ENCODE assay signal across 6 cellular contexts in the genomic region with DNA sequence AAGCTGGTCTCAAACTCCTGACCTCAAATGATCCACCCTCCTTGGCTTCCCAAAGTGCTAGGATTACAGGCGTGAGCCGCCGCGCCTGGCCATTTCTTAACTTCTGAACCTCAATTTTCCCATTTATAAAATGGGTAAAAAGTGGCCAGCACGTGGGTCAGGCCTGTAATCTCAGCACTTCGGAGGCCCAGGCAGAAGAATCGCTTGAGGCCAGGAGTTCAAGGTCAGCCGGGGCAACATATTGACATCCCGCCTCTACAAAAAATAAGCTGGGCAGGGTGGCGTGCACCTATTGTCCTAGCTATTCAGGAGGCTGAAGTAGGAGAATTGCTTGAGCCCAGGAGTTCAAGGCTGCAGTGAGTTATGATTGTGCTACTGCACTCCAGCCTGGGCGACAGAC.
"Had no signal": no experiment of that assay in that cellular context is flagged by ENCODE, and none has a peak within 500 bp of the region (broad histone marks: within the 10 kb centered on the region; RNA-seq: fewer than 3 reads in every experiment).

No MANE protein-coding gene starts in this region.

- DNase-seq: GDM1, GF-D8 had no signal

- FAIRE-seq: G401.6, GM12878, GM18507, GM19239 had no signal

- H3K4me3 ChIP-seq: GM12878 had no signal

- ATAC-seq: GM12878 had no signal
